14 cellular contexts compared by ENCODE assay signal in genomic region chr6:140445474-140446004, GRCh38.
DNase-seq lines count a peak whose midpoint lies in the region; ATAC-seq and TF ChIP-seq lines count a peak whose summit lies in the region.
"Had no signal": no experiment of that assay in that cellular context is flagged by ENCODE, and none has a peak within 500 bp of the region (broad histone marks: within the 10 kb centered on the region; RNA-seq: fewer than 3 reads in every experiment).

No MANE protein-coding gene starts in this region.

- H3K4me1 Mint-ChIP-seq in GM23338: peaks cover 13% of the 10 kb centered on the region
- H3K4me1 Mint-ChIP-seq: activated CD4-positive, alpha-beta T cell treated with anti-CD3 and anti-CD28 coated beads for 36 hours had no signal

- H3K4me2 ChIP-seq in GM23338 (no peak overlapping the region), fibroblast of lung (ENCODE audit: extremely low read depth, insufficient read depth, low read length) (peak overlapping the region; percentile 15), trophoblast cell (ENCODE audit: low read length) (no peak overlapping the region)

- H3K9me3 Mint-ChIP-seq in GM23338: no peaks in the 10 kb centered on the region
- H3K9me3 Mint-ChIP-seq: activated T-cell treated with anti-CD3 and anti-CD28 coated beads, Interleukin-2, amount 50 U/mL, for 24 hours had no signal

- H3K27ac ChIP-seq in GM23338 (ENCODE audit: low read depth) (peak overlapping the region; percentile 20; the same call in 1 of the 2 replicates), SK-N-MC (peak overlapping the region; percentile 71; the same call in 1 of the 2 replicates), fibroblast of lung (ENCODE audit: insufficient read depth, low read length) (no peak overlapping the region), trophoblast cell (ENCODE audit: low read depth, low read length) (peak overlapping the region; percentile 62)
- H3K27ac ChIP-seq: heart right ventricle had no signal

- H4K12ac ChIP-seq in trophoblast cell (ENCODE audit: low read depth, low read length): no peak overlapping the region

- H3K27me3 ChIP-seq in GM23338 (ENCODE audit: insufficient read depth): no peaks in the 10 kb centered on the region
- no peaks in the 10 kb centered on the region for H3K27me3 ChIP-seq in fibroblast of lung (ENCODE audit: control insufficient read depth, insufficient read depth, low read length)
- H3K27me3 ChIP-seq in trophoblast cell (ENCODE audit: insufficient read depth, low read length): no peaks in the 10 kb centered on the region
- H3K27me3 ChIP-seq: heart right ventricle had no signal

- no peak overlapping the region for H3K14ac ChIP-seq in trophoblast cell (ENCODE audit: low read length)

- no peak overlapping the region for H3K23ac ChIP-seq in trophoblast cell (ENCODE audit: low read length)

- H3K4ac ChIP-seq in trophoblast cell (ENCODE audit: low read depth, low read length): no peak overlapping the region

- no peak overlapping the region for H2AK5ac ChIP-seq in trophoblast cell (ENCODE audit: low read length)

- H3K36me3 ChIP-seq in GM23338 (ENCODE audit: insufficient read depth) (no peaks in the 10 kb centered on the region), SK-N-MC (ENCODE audit: insufficient read depth, low read length) (no peaks in the 10 kb centered on the region), fibroblast of lung (ENCODE audit: control insufficient read depth, insufficient read depth, low read length) (no peaks in the 10 kb centered on the region), trophoblast cell (ENCODE audit: control insufficient read depth in 1 of 2, insufficient read depth in 2 of 2, low read length in 2 of 2) (no peaks in the 10 kb centered on the region)
- H3K36me3 ChIP-seq: heart right ventricle had no signal

- ATAC-seq in GM23338: no peak
- no peak for ATAC-seq in GM21360 (IDR thresholded peaks at IDR 0.05; ENCODE audit: unreplicated experiment)
- ATAC-seq: activated CD4-positive, alpha-beta T cell treated with anti-CD3 and anti-CD28 coated beads for 36 hours; heart right ventricle had no signal

- H3K18ac ChIP-seq in trophoblast cell (ENCODE audit: low read length): no peak overlapping the region

- no peak overlapping the region for H4K91ac ChIP-seq in trophoblast cell (ENCODE audit: low read depth, low read length)

- H3K9me3 ChIP-seq in SK-N-MC (ENCODE audit: low read depth, low read length) (no peaks in the 10 kb centered on the region), fibroblast of lung (ENCODE audit: control insufficient read depth, insufficient read depth, low read depth, low read length) (no peaks in the 10 kb centered on the region), trophoblast cell (ENCODE audit: insufficient read depth, low read depth, low read length) (no peaks in the 10 kb centered on the region)

- peak; percentile 24 for DNase-seq in GM23338 (ENCODE audit: low spot score)
- no peak for DNase-seq in SK-N-MC (ENCODE audit: low read depth, low spot score)
- peak; percentile 53 to 83 for DNase-seq in fibroblast of lung (ENCODE audit: low read depth in 2 of 2)
- peak in 1 of 2 donors; percentile 16 for DNase-seq in trophoblast cell
- no peak for DNase-seq in activated effector memory CD4-positive, alpha-beta T cell treated with anti-CD3 and anti-CD28 coated beads, Interleukin-2, amount 50 U/mL, for 16 hours
- DNase-seq in activated CD8-positive, alpha-beta memory T cell treated with anti-CD3 and anti-CD28 coated beads, Interleukin-2, amount 50 U/mL, for 4 hours: no peak
- no peak for DNase-seq in GM19238 (ENCODE audit: insufficient read length, low spot score)
- DNase-seq: activated CD4-positive, alpha-beta T cell treated with anti-CD3 and anti-CD28 coated beads for 36 hours; activated T-cell treated with anti-CD3 and anti-CD28 coated beads, Interleukin-2, amount 50 U/mL, for 24 hours; effector memory CD4-positive, alpha-beta T cell; heart right ventricle; NCI-H2029 treated with DMSO at 0.1 percent for 48 hours; small intestine had no signal

- no peak overlapping the region for H4K8ac ChIP-seq in trophoblast cell (ENCODE audit: low read depth, low read length)

- H3K36me3 Mint-ChIP-seq in GM23338 (ENCODE audit: low read depth): no peaks in the 10 kb centered on the region

- no peaks in the 10 kb centered on the region for H4K20me1 ChIP-seq in GM23338 (replicated peaks; ENCODE audit: insufficient read depth)
- H4K20me1 ChIP-seq in fibroblast of lung (ENCODE audit: control insufficient read depth, extremely low read depth, insufficient read depth, low read length): no peaks in the 10 kb centered on the region

- no peaks in the 10 kb centered on the region for H3K79me2 ChIP-seq in GM23338 (replicated peaks; ENCODE audit: insufficient read depth)
- no peaks in the 10 kb centered on the region for H3K79me2 ChIP-seq in fibroblast of lung (ENCODE audit: control insufficient read depth, insufficient read depth, low read length)
- H3K79me2 ChIP-seq in trophoblast cell (ENCODE audit: control insufficient read depth, insufficient read depth, low read length, poor library complexity): no peaks in the 10 kb centered on the region

- H3F3A ChIP-seq in GM23338 (replicated peaks; ENCODE audit: low read depth): no peaks in the 10 kb centered on the region

- H3K4me3 ChIP-seq in GM23338: no peak overlapping the region
- peak overlapping the region; percentile 41; the same call in 1 of the 2 replicates for H3K4me3 ChIP-seq in SK-N-MC
- H3K4me3 ChIP-seq in fibroblast of lung (replicated peaks in 1 of 4; ENCODE audit: control extremely low read depth in 1 of 4, insufficient read depth in 1 of 4, low read depth in 3 of 4, low read length in 4 of 4): no peak overlapping the region
- no peak overlapping the region for H3K4me3 ChIP-seq in trophoblast cell (ENCODE audit: low read depth, low read length)
- H3K4me3 ChIP-seq: heart right ventricle had no signal

- H3K4me1 ChIP-seq in GM23338 (ENCODE audit: insufficient read depth): peaks cover 10% of the 10 kb centered on the region
- H3K4me1 ChIP-seq in fibroblast of lung (ENCODE audit: control insufficient read depth, extremely low read depth, insufficient read depth, low read length): peaks cover 11% of the 10 kb centered on the region
- peaks cover 0 to 2% of the 10 kb centered on the region in 2 experiments for H3K4me1 ChIP-seq in trophoblast cell (ENCODE audit: control insufficient read depth in 1 of 2, insufficient read depth in 2 of 2, low read length in 2 of 2)

- H3K9me2 ChIP-seq in GM23338 (ENCODE audit: insufficient read depth): no peaks in the 10 kb centered on the region

- no peak for TF ChIP-seq CTCF in GM23338 (conservative IDR thresholded peaks at IDR 0.05; ENCODE audit: low read depth in 2 of 2)
- no peak for TF ChIP-seq CTCF in fibroblast of lung (conservative IDR thresholded peaks at IDR 0.05 in 1 of 2, IDR thresholded peaks at IDR 0.05 in 1 of 2; ENCODE audit: low read depth in 1 of 2, low read length in 2 of 2)

- H3K79me1 ChIP-seq in trophoblast cell (ENCODE audit: low read length): peaks cover 2% of the 10 kb centered on the region

- 90% methylated on average over 1 of the region's 3 CpGs for WGBS in trophoblast cell (ENCODE audit: extremely low coverage, insufficient coverage, insufficient read length)

- H2BK120ac ChIP-seq in trophoblast cell (ENCODE audit: insufficient read depth, low read length, poor library complexity): no peak overlapping the region

- H3K4me3 Mint-ChIP-seq in GM23338: no peak overlapping the region
- H3K4me3 Mint-ChIP-seq: activated CD4-positive, alpha-beta T cell treated with anti-CD3 and anti-CD28 coated beads for 36 hours; activated T-cell treated with anti-CD3 and anti-CD28 coated beads, Interleukin-2, amount 50 U/mL, for 24 hours had no signal

- H3K9ac ChIP-seq in SK-N-MC (ENCODE audit: insufficient read length) (no peak overlapping the region), fibroblast of lung (ENCODE audit: insufficient read depth, low read length) (no peak overlapping the region), trophoblast cell (ENCODE audit: low read length) (no peak overlapping the region)

- H3K27me3 Mint-ChIP-seq in GM23338 (ENCODE audit: insufficient read depth, low read depth, poor library complexity): peaks cover 2% of the 10 kb centered on the region
- H3K27me3 Mint-ChIP-seq: activated T-cell treated with anti-CD3 and anti-CD28 coated beads, Interleukin-2, amount 50 U/mL, for 24 hours had no signal

- H2AFZ ChIP-seq in GM23338: no peak overlapping the region
- no peak overlapping the region for H2AFZ ChIP-seq in fibroblast of lung (ENCODE audit: low read length)
- no peak overlapping the region for H2AFZ ChIP-seq in trophoblast cell (ENCODE audit: insufficient read depth, low read length, poor library complexity)

- H3K27ac Mint-ChIP-seq in GM23338: no peak overlapping the region
- H3K27ac Mint-ChIP-seq: activated CD4-positive, alpha-beta T cell treated with anti-CD3 and anti-CD28 coated beads for 36 hours; activated T-cell treated with anti-CD3 and anti-CD28 coated beads, Interleukin-2, amount 50 U/mL, for 24 hours had no signal

- no peak overlapping the region for H2BK5ac ChIP-seq in trophoblast cell (ENCODE audit: low read depth, low read length, poor library complexity)

- H2BK12ac ChIP-seq in trophoblast cell (ENCODE audit: low read length): no peak overlapping the region

TF ChIP-seq in GM23338, 12 proteins besides CTCF, POLR2A, EP300 and RAD21 (continues in another document):
- TF ChIP-seq EZH2phosphoT487 (IDR thresholded peaks at IDR 0.05; ENCODE audit: unreplicated experiment): no peak
- TF ChIP-seq ZNF114 (CRISPR knock-in tag; IDR thresholded peaks at IDR 0.05): no peak
- no peak for TF ChIP-seq NANOG (IDR thresholded peaks at IDR 0.05; ENCODE audit: borderline replicate concordance)
- no peak for TF ChIP-seq ZNF331 (CRISPR knock-in tag; IDR thresholded peaks at IDR 0.05; ENCODE audit: low read depth)
- no peak for TF ChIP-seq STAT1 (IDR thresholded peaks at IDR 0.05; ENCODE audit: unreplicated experiment)
- no peak for TF ChIP-seq POLR2AphosphoS5 (IDR thresholded peaks at IDR 0.05; ENCODE audit: low read depth)
- no peak for TF ChIP-seq CREB1 (CRISPR knock-in tag; IDR thresholded peaks at IDR 0.05; ENCODE audit: low read depth)

Comparison
In these comparisons a context has a peak if more than half of its experiments do, and no peak if none do; other contexts are left out.
1. DNase-seq: peak in GM23338 (single experiment) and fibroblast of lung (2 of 2); none in SK-N-MC (single experiment), activated effector memory CD4-positive, alpha-beta T cell treated with anti-CD3 and anti-CD28 coated beads, Interleukin-2, amount 50 U/mL, for 16 hours (single experiment), activated CD8-positive, alpha-beta memory T cell treated with anti-CD3 and anti-CD28 coated beads, Interleukin-2, amount 50 U/mL, for 4 hours (single experiment) and GM19238 (single experiment).